2 cellular contexts compared by ENCODE assay signal in the genomic region with DNA sequence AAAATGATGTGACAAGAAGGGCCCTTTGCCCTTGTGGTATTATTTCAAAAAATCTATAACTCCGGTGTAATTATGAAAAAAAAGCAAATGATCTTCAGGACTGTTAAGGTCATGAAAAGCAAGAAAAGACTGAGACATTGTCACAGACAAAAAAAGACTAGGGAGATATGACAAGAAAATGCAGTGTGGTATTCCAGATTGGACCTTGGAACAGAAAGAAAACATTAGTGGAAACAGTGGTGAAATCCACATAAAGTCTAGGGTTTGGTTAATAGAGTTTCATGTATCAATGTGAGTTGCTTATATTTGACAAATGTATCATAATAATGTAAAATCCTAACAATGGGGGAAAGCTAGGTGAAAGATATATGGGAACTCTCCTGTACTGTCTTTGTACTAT.
A peak's percentile ranks its signal among the peaks of the same experiment; 100 is the strongest.
TF ChIP-seq lines count a peak whose summit lies in the region.

No MANE protein-coding gene starts in this region.

TF ChIP-seq in endothelial cell of umbilical vein, 7 proteins besides CTCF, POLR2A, EP300 and RAD21:
- TF ChIP-seq FOS (IDR thresholded peaks at IDR 0.05; ENCODE audit: borderline replicate concordance, insufficient read depth, low read length) (no peak), MYC (IDR thresholded peaks at IDR 0.05; ENCODE audit: low read depth, low read length) (no peak), POLR2AphosphoS5 (IDR thresholded peaks at IDR 0.05; ENCODE audit: insufficient read depth, low read depth, low read length) (no peak), JUN (IDR thresholded peaks at IDR 0.05; ENCODE audit: borderline replicate concordance, insufficient read depth, insufficient read length, low read depth) (no peak), GATA2 (IDR thresholded peaks at IDR 0.05; ENCODE audit: insufficient read depth, insufficient read length, low read depth, low read length) (no peak), EZH2 (IDR thresholded peaks at IDR 0.05; ENCODE audit: borderline replicate concordance, low read depth, low read length, severe bottlenecking) (no peak)
- TF ChIP-seq, protein P1, sequence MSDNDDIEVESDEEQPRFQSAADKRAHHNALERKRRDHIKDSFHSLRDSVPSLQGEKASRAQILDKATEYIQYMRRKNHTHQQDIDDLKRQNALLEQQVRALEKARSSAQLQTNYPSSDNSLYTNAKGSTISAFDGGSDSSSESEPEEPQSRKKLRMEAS (IDR thresholded peaks at IDR 0.05; ENCODE audit: insufficient read depth, insufficient read length) = no peak

TF ChIP-seq in liver, 16 proteins besides CTCF, POLR2A, EP300 and RAD21 (continued from another document):
- TF ChIP-seq RXRA (IDR thresholded peaks at IDR 0.05) (peak in 1 of 2 donors; percentile 28), HNF4A (conservative IDR thresholded peaks at IDR 0.05) (peak; percentile 83), HNF4G (IDR thresholded peaks at IDR 0.05) (peak; percentile 65)
- TF ChIP-seq, protein P2, sequence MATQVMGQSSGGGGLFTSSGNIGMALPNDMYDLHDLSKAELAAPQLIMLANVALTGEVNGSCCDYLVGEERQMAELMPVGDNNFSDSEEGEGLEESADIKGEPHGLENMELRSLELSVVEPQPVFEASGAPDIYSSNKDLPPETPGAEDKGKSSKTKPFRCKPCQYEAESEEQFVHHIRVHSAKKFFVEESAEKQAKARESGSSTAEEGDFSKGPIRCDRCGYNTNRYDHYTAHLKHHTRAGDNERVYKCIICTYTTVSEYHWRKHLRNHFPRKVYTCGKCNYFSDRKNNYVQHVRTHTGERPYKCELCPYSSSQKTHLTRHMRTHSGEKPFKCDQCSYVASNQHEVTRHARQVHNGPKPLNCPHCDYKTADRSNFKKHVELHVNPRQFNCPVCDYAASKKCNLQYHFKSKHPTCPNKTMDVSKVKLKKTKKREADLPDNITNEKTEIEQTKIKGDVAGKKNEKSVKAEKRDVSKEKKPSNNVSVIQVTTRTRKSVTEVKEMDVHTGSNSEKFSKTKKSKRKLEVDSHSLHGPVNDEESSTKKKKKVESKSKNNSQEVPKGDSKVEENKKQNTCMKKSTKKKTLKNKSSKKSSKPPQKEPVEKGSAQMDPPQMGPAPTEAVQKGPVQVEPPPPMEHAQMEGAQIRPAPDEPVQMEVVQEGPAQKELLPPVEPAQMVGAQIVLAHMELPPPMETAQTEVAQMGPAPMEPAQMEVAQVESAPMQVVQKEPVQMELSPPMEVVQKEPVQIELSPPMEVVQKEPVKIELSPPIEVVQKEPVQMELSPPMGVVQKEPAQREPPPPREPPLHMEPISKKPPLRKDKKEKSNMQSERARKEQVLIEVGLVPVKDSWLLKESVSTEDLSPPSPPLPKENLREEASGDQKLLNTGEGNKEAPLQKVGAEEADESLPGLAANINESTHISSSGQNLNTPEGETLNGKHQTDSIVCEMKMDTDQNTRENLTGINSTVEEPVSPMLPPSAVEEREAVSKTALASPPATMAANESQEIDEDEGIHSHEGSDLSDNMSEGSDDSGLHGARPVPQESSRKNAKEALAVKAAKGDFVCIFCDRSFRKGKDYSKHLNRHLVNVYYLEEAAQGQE (IDR thresholded peaks at IDR 0.05) = no peak
